ENCODE assay signal across 18 cellular contexts in the genomic region with DNA sequence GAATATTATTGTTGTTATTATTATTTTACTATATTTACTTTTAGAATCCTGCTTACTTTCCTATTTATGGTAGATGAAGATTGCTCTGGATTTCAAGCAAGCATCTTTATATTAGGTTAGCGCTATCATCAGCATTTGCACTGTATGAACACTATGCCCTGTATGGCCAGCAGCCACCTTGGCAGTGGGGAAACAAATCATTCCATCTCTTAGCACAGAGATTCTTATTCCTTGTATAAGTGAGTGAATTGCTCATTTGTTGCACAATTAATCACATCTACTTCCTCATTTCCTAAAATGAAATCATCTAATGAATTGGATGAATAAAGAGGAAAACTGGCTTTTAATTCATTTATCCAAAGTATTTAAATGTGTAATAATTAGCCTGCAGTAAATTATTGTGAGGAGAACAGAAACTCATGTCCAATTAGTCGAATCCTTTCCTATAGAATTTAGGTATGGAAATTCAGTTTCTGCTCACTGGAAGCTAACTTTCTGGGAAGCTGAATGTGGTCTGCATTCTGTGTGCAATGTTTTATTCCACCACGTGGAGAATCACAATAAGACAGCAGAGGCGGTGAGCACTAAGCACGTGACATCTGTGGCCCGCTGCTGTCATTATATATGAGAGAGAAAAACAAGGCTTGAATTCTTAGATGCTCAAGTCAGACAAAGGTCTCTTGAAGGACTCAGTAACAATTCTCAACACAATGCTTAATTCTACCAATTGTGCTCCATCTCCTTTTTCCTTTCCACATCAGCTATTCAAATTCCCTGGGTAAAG.
DNase-seq lines count a peak whose midpoint lies in the region; FAIRE-seq and TF ChIP-seq lines count a peak whose summit lies in the region.
"Had no signal": no experiment of that assay in that cellular context is flagged by ENCODE, and none has a peak within 500 bp of the region (broad histone marks: within the 10 kb centered on the region; RNA-seq: fewer than 3 reads in every experiment).

No MANE protein-coding gene starts in this region.

- 72% methylated on average over 6 of the region's 6 CpGs for WGBS in suprapubic skin

- no peaks in the 10 kb centered on the region for H3K9me3 ChIP-seq in WERI-Rb-1 (ENCODE audit: severe bottlenecking)
- no peaks in the 10 kb centered on the region for H3K9me3 ChIP-seq in suprapubic skin
- H3K9me3 ChIP-seq: A549, uterus had no signal

- TF ChIP-seq POLR2A in H54 (IDR thresholded peaks at IDR 0.05; ENCODE audit: low read depth, low read length) (no peak), suprapubic skin (IDR thresholded peaks at IDR 0.05) (no peak)

- no peak overlapping the region for H3K4me3 ChIP-seq in WERI-Rb-1 (ENCODE audit: low read depth, low read length)
- no peak overlapping the region for H3K4me3 ChIP-seq in suprapubic skin
- H3K4me3 ChIP-seq: uterus had no signal

- no peak for TF ChIP-seq EP300 in suprapubic skin (IDR thresholded peaks at IDR 0.05)

- peak; percentile 56 for DNase-seq in NCI-H82 (lab: John Stamatoyannopoulos, UW)
- no peak for DNase-seq in NCI-H82 treated with DMSO at 0.1 percent for 48 hours (lab: John Stamatoyannopoulos, UW; ENCODE audit: unreplicated experiment)
- peak; percentile 19 for DNase-seq in WERI-Rb-1
- peak in 31 of 51 donors; percentile 2 to 75 (median 36) for DNase-seq in hypothalamus (lab: John Stamatoyannopoulos, UW)
- DNase-seq in superior temporal gyrus (ENCODE audit: extremely low spot score): peak; percentile 92
- DNase-seq in NCI-H2196 (lab: John Stamatoyannopoulos, UW; ENCODE audit: unreplicated experiment): no peak
- DNase-seq in H54 (ENCODE audit: insufficient read length, low spot score): no peak
- no peak for DNase-seq in suprapubic skin (ENCODE audit: low spot score in 2 of 2)
- DNase-seq: activated CD4-positive, alpha-beta T cell treated with anti-CD3 and anti-CD28 coated beads for 4 hours; activated CD8-positive, alpha-beta memory T cell treated with anti-CD3 and anti-CD28 coated beads, Interleukin-2, amount 50 U/mL, for 4 hours; CD4-positive, alpha-beta memory T cell; dermis blood vessel endothelial cell; erythroblast; islet precursor cell; NCI-H1694 treated with DMSO at 0.1 percent for 48 hours; NCI-H774; uterus had no signal

- H3K27ac ChIP-seq in WERI-Rb-1 (no peak overlapping the region), suprapubic skin (no peak overlapping the region)
- H3K27ac ChIP-seq: uterus had no signal

- peaks cover 6% of the 10 kb centered on the region for H3K4me1 ChIP-seq in suprapubic skin
- H3K4me1 ChIP-seq: A549, uterus had no signal

- TF ChIP-seq CTCF in WERI-Rb-1 (IDR thresholded peaks at IDR 0.05; ENCODE audit: low read depth, low read length) (no peak), suprapubic skin (IDR thresholded peaks at IDR 0.05) (no peak)

- no peaks in the 10 kb centered on the region for H3K36me3 ChIP-seq in WERI-Rb-1
- H3K36me3 ChIP-seq in suprapubic skin: no peaks in the 10 kb centered on the region
- H3K36me3 ChIP-seq: uterus had no signal

- FAIRE-seq in H54 (lab: Jason Lieb, UNC): no peak
- FAIRE-seq: A549 had no signal

- H3K27me3 ChIP-seq in WERI-Rb-1 (ENCODE audit: insufficient read depth, low read depth, severe bottlenecking) (no peaks in the 10 kb centered on the region), suprapubic skin (peaks cover 8% of the 10 kb centered on the region)
- H3K27me3 ChIP-seq: uterus had no signal

Comparison
In these comparisons a context has a peak if more than half of its experiments do, and no peak if none do; other contexts are left out.
1. DNase-seq: peak in NCI-H82 (single experiment), WERI-Rb-1 (single experiment), hypothalamus (31 of 51) and superior temporal gyrus (single experiment); none in NCI-H82 treated with DMSO at 0.1 percent for 48 hours (single experiment), NCI-H2196 (single experiment), H54 (single experiment) and suprapubic skin (0 of 2).